ENCODE assay signal across 8 cellular contexts in genomic region chr2:128306081-128306930, GRCh38. TPM values are rescaled to one million over a fixed set of nuclear protein-coding genes. Genes with fewer than 3 reads are reported as not detected.
A peak's percentile ranks its signal among the peaks of the same experiment; 100 is the strongest.
DNase-seq lines count a peak whose midpoint lies in the region; ATAC-seq and TF ChIP-seq lines count a peak whose summit lies in the region.

No MANE protein-coding gene starts in this region.

- in situ Hi-C loops in brain microvascular endothelial cell (cut with HindIII; ENCODE audit: low pct_ligation_motif_present, low sequenced_read_pairs), result loop anchor here (25.0 kb wide), 1 partner anchor 431 kb away; no protein-coding TSS in a partner anchor

- DNase-seq in AG20443 (ENCODE audit: low spot score), result peak; percentile 85
- peak; percentile 45 to 91 (median 82) for DNase-seq in NCI-H1417 (lab: John Stamatoyannopoulos, UW)
- DNase-seq in brain microvascular endothelial cell, result peak; percentile 96
- DNase-seq in left colon, result peak; percentile 65 to 80
- DNase-seq in ureter (ENCODE audit: low spot score), result peak; percentile 91
- no peak for DNase-seq in stimulated activated CD4-positive, alpha-beta T cell treated with anti-CD3 and anti-CD28 coated beads, Interleukin-1b, Interleukin-23, amount 100 ng/mL, for 48 hours
- DNase-seq in superior temporal gyrus (ENCODE audit: extremely low spot score), result no peak

- H3K27me3 ChIP-seq in brain microvascular endothelial cell (replicated peaks), result no peaks in the 10 kb centered on the region

- H3K36me3 ChIP-seq in brain microvascular endothelial cell (replicated peaks), result no peaks in the 10 kb centered on the region

- intact Hi-C loops in left colon (cut with DNase I, micrococcal nuclease), result loop anchor here in 1 of 2 donors (10.0 kb wide), 1 partner anchor 122 kb away; no protein-coding TSS in a partner anchor

- peak overlapping the region; percentile 84 for H3K27ac ChIP-seq in brain microvascular endothelial cell

- TF ChIP-seq CTCF in brain microvascular endothelial cell (IDR thresholded peaks at IDR 0.05; ENCODE audit: low read depth, low read length, missing control alignments), result peak; percentile 74

- ATAC-seq in left colon (peak; percentile 54), HG03565 (IDR thresholded peaks at IDR 0.05; ENCODE audit: unreplicated experiment) (no peak)

- no peak overlapping the region for H3K4me3 ChIP-seq in brain microvascular endothelial cell (ENCODE audit: low read depth, low read length)

RNA-seq across cellular contexts. Expression of gene HS6ST1, which starts 12.4 kb away (rescaled TPM):
- total RNA-seq in left colon (10 to 100 TPM; 20.5 to 40.4 TPM), ureter (56.0 TPM)

Comparison
In these comparisons a context has a peak if more than half of its experiments do, and no peak if none do; other contexts are left out.
1. DNase-seq: peak in AG20443 (single experiment), NCI-H1417 (3 of 3), brain microvascular endothelial cell (single experiment), left colon (2 of 2) and ureter (single experiment); none in stimulated activated CD4-positive, alpha-beta T cell treated with anti-CD3 and anti-CD28 coated beads, Interleukin-1b, Interleukin-23, amount 100 ng/mL, for 48 hours (single experiment) and superior temporal gyrus (single experiment).